19 cellular contexts compared by ENCODE assay signal in genomic region chr11:126500981-126501380, GRCh38.
DNase-seq lines count a peak whose midpoint lies in the region; ATAC-seq and TF ChIP-seq lines count a peak whose summit lies in the region.
"Had no signal": no experiment of that assay in that cellular context is flagged by ENCODE, and none has a peak within 500 bp of the region (broad histone marks: within the 10 kb centered on the region; RNA-seq: fewer than 3 reads in every experiment).

No MANE protein-coding gene starts in this region.

- H3K9me3 ChIP-seq in right atrium auricular region = peaks cover 0 to 22% of the 10 kb centered on the region in 2 donors
- H3K9me3 ChIP-seq in Panc1 (ENCODE audit: control insufficient read depth, insufficient read depth, low read depth, low read length) = no peaks in the 10 kb centered on the region
- peaks cover 0 to 8% (median 1%) of the 10 kb centered on the region in 4 donors for H3K9me3 ChIP-seq in sigmoid colon
- H3K9me3 ChIP-seq in psoas muscle = no peaks in the 10 kb centered on the region

- H3K27ac ChIP-seq in right atrium auricular region = no peak overlapping the region
- no peak overlapping the region for H3K27ac ChIP-seq in Panc1 (ENCODE audit: low read length)
- no peak overlapping the region for H3K27ac ChIP-seq in sigmoid colon
- H3K27ac ChIP-seq in psoas muscle = no peak overlapping the region
- H3K27ac ChIP-seq: BLaER1 treated with 17β-estradiol and CSF1 and Interleukin-3, amounts not matched to agents 10 nM and 100 nM had no signal

- H3K27ac Mint-ChIP-seq in nephron progenitor cell = peak overlapping the region; percentile 67
- no peak overlapping the region for H3K27ac Mint-ChIP-seq in activated naive CD4-positive, alpha-beta T cell treated with anti-CD3 and anti-CD28 coated beads for 36 hours
- H3K27ac Mint-ChIP-seq: B cell; CD4-positive, CD25-positive, alpha-beta regulatory T cell; CD8-positive, alpha-beta memory T cell had no signal

- no peak for TF ChIP-seq POLR2A in sigmoid colon (IDR thresholded peaks at IDR 0.05)

- DNase-seq in Right ventricle myocardium inferior (ENCODE audit: missing footprints) (peak; percentile 43), right atrium auricular region (ENCODE audit: low spot score) (no peak), Panc1 (ENCODE audit: low read depth, low spot score) (no peak), nephron progenitor cell (no peak), sigmoid colon (peak; percentile 49), psoas muscle (no peak), HPDE6-E6E7 (ENCODE audit: extremely low spot score) (no peak)
- no peak for DNase-seq in activated naive CD4-positive, alpha-beta T cell treated with anti-CD3 and anti-CD28 coated beads for 36 hours
- DNase-seq: CD4-positive, CD25-positive, alpha-beta regulatory T cell; CD8-positive, alpha-beta memory T cell; COR-L47; DMS 273 treated with DMSO at 0.1 percent for 48 hours; DMS53; DND-41; EL; GOT3; H9 had no signal

- H3K4me3 ChIP-seq in right atrium auricular region = no peak overlapping the region
- no peak overlapping the region for H3K4me3 ChIP-seq in Panc1 (ENCODE audit: low read depth in 2 of 2, low read length in 2 of 2)
- H3K4me3 ChIP-seq in sigmoid colon = no peak overlapping the region
- no peak overlapping the region for H3K4me3 ChIP-seq in psoas muscle
- H3K4me3 ChIP-seq: BLaER1 treated with 17β-estradiol and CSF1 and Interleukin-3, amounts not matched to agents 10 nM and 100 nM had no signal

- no peaks in the 10 kb centered on the region for H3K36me3 ChIP-seq in right atrium auricular region
- no peaks in the 10 kb centered on the region for H3K36me3 ChIP-seq in Panc1 (ENCODE audit: control insufficient read depth, insufficient read depth, low read length)
- no peaks in the 10 kb centered on the region for H3K36me3 ChIP-seq in sigmoid colon
- no peaks in the 10 kb centered on the region for H3K36me3 ChIP-seq in psoas muscle (ENCODE audit: insufficient read depth in 1 of 2, low read depth in 1 of 2)
- H3K36me3 ChIP-seq: BLaER1 treated with 17β-estradiol and CSF1 and Interleukin-3, amounts not matched to agents 10 nM and 100 nM had no signal

- intact Hi-C loops in Right ventricle myocardium inferior (cut with DNase I) = no loop called here
- intact Hi-C loops in Panc1 (cut with micrococcal nuclease; ENCODE audit: unreplicated experiment) = no loop called here
- intact Hi-C loops in sigmoid colon (cut with DNase I) = no loop called here
- intact Hi-C loops in psoas muscle (cut with DNase I) = no loop called here
- intact Hi-C loops in activated naive CD4-positive, alpha-beta T cell treated with anti-CD3 and anti-CD28 coated beads for 36 hours (cut with micrococcal nuclease) = no loop called here

- no peak for TF ChIP-seq EP300 in sigmoid colon (IDR thresholded peaks at IDR 0.05)

- CTCF ChIA-PET in Panc1 (lab: Charles Lee) = no interaction called here
- CTCF ChIA-PET in activated naive CD4-positive, alpha-beta T cell treated with anti-CD3 and anti-CD28 coated beads for 36 hours (lab: Charles Lee) = no interaction called here

- in situ Hi-C loops in Panc1 (cut with HindIII; ENCODE audit: low pct_unique_long_range_greater_than_20kb, low sequenced_read_pairs) = no loop called here

- peaks cover 22% of the 10 kb centered on the region for H3K27me3 Mint-ChIP-seq in nephron progenitor cell (ENCODE audit: low read depth, poor library complexity)
- H3K27me3 Mint-ChIP-seq in activated naive CD4-positive, alpha-beta T cell treated with anti-CD3 and anti-CD28 coated beads for 36 hours (ENCODE audit: low read depth) = peaks cover 21% of the 10 kb centered on the region

- WGBS in sigmoid colon, 2 donors = 75 to 77% methylated on average over 10 of the region's 10 CpGs
- 25 to 37% (median 29%) methylated on average over 10 of the region's 10 CpGs for WGBS in psoas muscle, 3 donors

- H3K4me1 Mint-ChIP-seq in nephron progenitor cell = peaks cover 55% of the 10 kb centered on the region
- peaks cover 3% of the 10 kb centered on the region for H3K4me1 Mint-ChIP-seq in activated naive CD4-positive, alpha-beta T cell treated with anti-CD3 and anti-CD28 coated beads for 36 hours (ENCODE audit: low read depth)
- H3K4me1 Mint-ChIP-seq: B cell; CD4-positive, CD25-positive, alpha-beta regulatory T cell; CD8-positive, alpha-beta memory T cell had no signal

- no peak for ATAC-seq in Right ventricle myocardium inferior
- ATAC-seq in Panc1 = 0 out of 2 replicates have a peak, but pooled peaks have one; percentile 54
- ATAC-seq in psoas muscle = no peak

- H3K36me3 Mint-ChIP-seq in nephron progenitor cell (ENCODE audit: low read depth) = peaks cover 12% of the 10 kb centered on the region
- H3K36me3 Mint-ChIP-seq in activated naive CD4-positive, alpha-beta T cell treated with anti-CD3 and anti-CD28 coated beads for 36 hours (ENCODE audit: low read depth) = no peaks in the 10 kb centered on the region
- H3K36me3 Mint-ChIP-seq: CD4-positive, CD25-positive, alpha-beta regulatory T cell; CD8-positive, alpha-beta memory T cell had no signal

- TF ChIP-seq CTCF in right atrium auricular region (IDR thresholded peaks at IDR 0.05) (no peak), Panc1 (IDR thresholded peaks at IDR 0.05) (no peak), nephron progenitor cell (IDR thresholded peaks at IDR 0.05) (no peak), sigmoid colon (IDR thresholded peaks at IDR 0.05) (no peak), psoas muscle (IDR thresholded peaks at IDR 0.05) (no peak)

- POLR2A ChIA-PET in Panc1 (lab: Charles Lee) = no interaction called here

- no peaks in the 10 kb centered on the region for H3K27me3 ChIP-seq in right atrium auricular region
- peaks cover 41% of the 10 kb centered on the region for H3K27me3 ChIP-seq in Panc1 (ENCODE audit: control insufficient read depth, insufficient read depth, low read length)
- H3K27me3 ChIP-seq in sigmoid colon = peaks cover 0 to 18% (median 2%) of the 10 kb centered on the region in 3 donors
- peaks cover 0 to 26% (median 11%) of the 10 kb centered on the region in 3 donors for H3K27me3 ChIP-seq in psoas muscle (ENCODE audit: insufficient read depth in 3 of 3, low read length in 2 of 3)
- H3K27me3 ChIP-seq: BLaER1 treated with 17β-estradiol and CSF1 and Interleukin-3, amounts not matched to agents 10 nM and 100 nM had no signal

- H3K4me3 Mint-ChIP-seq in nephron progenitor cell = no peak overlapping the region
- H3K4me3 Mint-ChIP-seq in activated naive CD4-positive, alpha-beta T cell treated with anti-CD3 and anti-CD28 coated beads for 36 hours = no peak overlapping the region
- H3K4me3 Mint-ChIP-seq: B cell; CD4-positive, CD25-positive, alpha-beta regulatory T cell; CD8-positive, alpha-beta memory T cell; H9 had no signal

- peaks cover 19% of the 10 kb centered on the region for H3K9me3 Mint-ChIP-seq in nephron progenitor cell
- peaks cover 5% of the 10 kb centered on the region for H3K9me3 Mint-ChIP-seq in activated naive CD4-positive, alpha-beta T cell treated with anti-CD3 and anti-CD28 coated beads for 36 hours

- no TSS peak for BruUV-seq in Panc1 (replicated peaks; lab: Mats Ljungman, UMichigan)

- H3K4me1 ChIP-seq in right atrium auricular region (no peaks in the 10 kb centered on the region), Panc1 (ENCODE audit: control insufficient read depth, insufficient read depth, low read length) (no peaks in the 10 kb centered on the region), sigmoid colon (no peaks in the 10 kb centered on the region), psoas muscle (no peaks in the 10 kb centered on the region)

Comparison
In these comparisons a context has a peak if more than half of its experiments do, and no peak if none do; other contexts are left out.
1. DNase-seq: peak in Right ventricle myocardium inferior (single experiment) and sigmoid colon (single experiment); none in right atrium auricular region (single experiment), Panc1 (single experiment), nephron progenitor cell (single experiment), psoas muscle (0 of 2), HPDE6-E6E7 (single experiment) and activated naive CD4-positive, alpha-beta T cell treated with anti-CD3 and anti-CD28 coated beads for 36 hours (single experiment).